ENCODE assay signal across 18 cellular contexts in the genomic region with DNA sequence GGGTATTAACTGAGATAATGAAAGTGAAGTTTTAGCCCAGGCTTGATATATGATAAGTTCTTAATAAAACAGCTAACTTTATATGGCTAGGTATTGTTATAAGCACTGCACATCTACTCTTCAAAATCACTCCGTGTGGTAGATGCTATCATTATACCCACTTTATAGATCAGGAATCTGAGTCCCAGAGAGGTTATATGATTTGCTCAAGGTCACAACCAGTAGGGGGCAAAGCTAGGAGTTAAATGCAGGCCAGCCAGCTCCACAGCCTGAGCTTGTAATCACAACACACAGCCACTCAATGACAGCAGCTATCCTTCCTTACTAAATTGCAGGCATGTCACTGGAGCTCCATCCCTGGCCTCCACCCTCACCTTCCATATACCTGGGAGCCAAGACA.
A peak's percentile ranks its signal among the peaks of the same experiment; 100 is the strongest.
DNase-seq lines count a peak whose midpoint lies in the region; ATAC-seq, FAIRE-seq and TF ChIP-seq lines count a peak whose summit lies in the region.
"Had no signal": no experiment of that assay in that cellular context is flagged by ENCODE, and none has a peak within 500 bp of the region (broad histone marks: within the 10 kb centered on the region; RNA-seq: fewer than 3 reads in every experiment).

No MANE protein-coding gene starts in this region.

- TF ChIP-seq CTCF in A549 (IDR thresholded peaks at IDR 0.05), result no peak
- TF ChIP-seq CTCF in GM12873 (IDR thresholded peaks at IDR 0.05; ENCODE audit: insufficient read depth, low read depth, low read length, missing control alignments), result peak; percentile 43
- TF ChIP-seq CTCF in endodermal cell (conservative IDR thresholded peaks at IDR 0.05), result peak; percentile 51

- POLR2A ChIA-PET in A549 (lab: Yijun Ruan, JAX), result no interaction called here

- peaks cover 1% of the 10 kb centered on the region for H3K4me1 Mint-ChIP-seq in endodermal cell
- H3K4me1 Mint-ChIP-seq in activated T-helper 1 cell treated with anti-CD3 and anti-CD28 coated beads, Interleukin-12 subunit alpha, Interleukin-12 subunit beta, Interleukin-2, Interleukin-4 antibody, amounts not matched to agents 30 ng/mL and 10 ng/mL and 1 ng/mL, durations not matched to agents 14 hours and 24 hours and 36 hours (ENCODE audit: low read depth), result no peaks in the 10 kb centered on the region

- ATAC-seq in A549, result no peak

- no peak for TF ChIP-seq RAD21 in A549 (conservative IDR thresholded peaks at IDR 0.05 in 1 of 2, IDR thresholded peaks at IDR 0.05 in 1 of 2)

- no peak for TF ChIP-seq POLR2A in A549 (IDR thresholded peaks at IDR 0.05; ENCODE audit: low read length)

- no peaks in the 10 kb centered on the region for H3K9me3 Mint-ChIP-seq in endodermal cell
- H3K9me3 Mint-ChIP-seq in activated T-helper 1 cell treated with anti-CD3 and anti-CD28 coated beads, Interleukin-12 subunit alpha, Interleukin-12 subunit beta, Interleukin-2, Interleukin-4 antibody, amounts not matched to agents 30 ng/mL and 10 ng/mL and 1 ng/mL, durations not matched to agents 14 hours and 24 hours and 36 hours, result peaks cover 5% of the 10 kb centered on the region

- H3K36me3 Mint-ChIP-seq in endodermal cell (ENCODE audit: low read depth), result no peaks in the 10 kb centered on the region
- H3K36me3 Mint-ChIP-seq in activated T-helper 1 cell treated with anti-CD3 and anti-CD28 coated beads, Interleukin-12 subunit alpha, Interleukin-12 subunit beta, Interleukin-2, Interleukin-4 antibody, amounts not matched to agents 30 ng/mL and 10 ng/mL and 1 ng/mL, durations not matched to agents 14 hours and 24 hours and 36 hours (ENCODE audit: low read depth), result no peaks in the 10 kb centered on the region
- H3K36me3 Mint-ChIP-seq: CD4-positive, alpha-beta memory T cell had no signal

- H3K9ac ChIP-seq in endodermal cell (ENCODE audit: extremely low read depth, low read length, poor library complexity, severe bottlenecking), result no peak overlapping the region

- no peak for TF ChIP-seq EP300 in A549 (IDR thresholded peaks at IDR 0.05)

- peaks cover 4% of the 10 kb centered on the region for H3K27me3 Mint-ChIP-seq in endodermal cell (ENCODE audit: insufficient read depth)
- peaks cover 8% of the 10 kb centered on the region for H3K27me3 Mint-ChIP-seq in activated T-helper 1 cell treated with anti-CD3 and anti-CD28 coated beads, Interleukin-12 subunit alpha, Interleukin-12 subunit beta, Interleukin-2, Interleukin-4 antibody, amounts not matched to agents 30 ng/mL and 10 ng/mL and 1 ng/mL, durations not matched to agents 14 hours and 24 hours and 36 hours (ENCODE audit: insufficient read depth)

- H3K4me3 ChIP-seq in A549 (no peak overlapping the region), endodermal cell (ENCODE audit: low read length) (no peak overlapping the region), HAP-1 (no peak overlapping the region)

- H3K27ac Mint-ChIP-seq in endodermal cell, result no peak overlapping the region
- no peak overlapping the region for H3K27ac Mint-ChIP-seq in activated T-helper 1 cell treated with anti-CD3 and anti-CD28 coated beads, Interleukin-12 subunit alpha, Interleukin-12 subunit beta, Interleukin-2, Interleukin-4 antibody, amounts not matched to agents 30 ng/mL and 10 ng/mL and 1 ng/mL, durations not matched to agents 14 hours and 24 hours and 36 hours
- H3K27ac Mint-ChIP-seq: CD4-positive, alpha-beta memory T cell had no signal

- H3K4me3 Mint-ChIP-seq in endodermal cell, result no peak overlapping the region
- H3K4me3 Mint-ChIP-seq in activated T-helper 1 cell treated with anti-CD3 and anti-CD28 coated beads, Interleukin-12 subunit alpha, Interleukin-12 subunit beta, Interleukin-2, Interleukin-4 antibody, amounts not matched to agents 30 ng/mL and 10 ng/mL and 1 ng/mL, durations not matched to agents 14 hours and 24 hours and 36 hours, result no peak overlapping the region
- H3K4me3 Mint-ChIP-seq: CD4-positive, alpha-beta memory T cell had no signal

- intact Hi-C loops in activated T-helper 1 cell treated with anti-CD3 and anti-CD28 coated beads, Interleukin-12 subunit alpha, Interleukin-12 subunit beta, Interleukin-2, Interleukin-4 antibody, amounts not matched to agents 30 ng/mL and 10 ng/mL and 1 ng/mL, durations not matched to agents 14 hours and 24 hours and 36 hours (cut with micrococcal nuclease), result no loop called here

- WGBS in A549 (ENCODE audit: missing lambda C conversion rate), result 53% methylated on average over 1 of the region's 1 CpG
- 92% methylated on average over 1 of the region's 1 CpG; no CpG with 5 or more reads in 1 of the 2 experiments for WGBS in endodermal cell (ENCODE audit: insufficient coverage in 1 of 2, insufficient read length in 1 of 2), 2 experiments

- in situ Hi-C loops in HAP-1 (cut with MboI; ENCODE audit: low sequenced_read_pairs), result no loop called here

- no peaks in the 10 kb centered on the region for H3K36me3 ChIP-seq in endodermal cell (ENCODE audit: control insufficient read depth, insufficient read depth, low read length)
- no peaks in the 10 kb centered on the region for H3K36me3 ChIP-seq in HAP-1 (replicated peaks)

- DNase-seq in A549 (ENCODE audit: low read depth in 1 of 2, low spot score in 1 of 2) (no peak), NAMALWA (ENCODE audit: low spot score) (peak; percentile 40), endodermal cell (no peak), HAP-1 (ENCODE audit: low spot score in 2 of 2) (no peak), NCI-H2227 (lab: John Stamatoyannopoulos, UW; ENCODE audit: unreplicated experiment) (no peak)
- DNase-seq in activated T-helper 1 cell treated with anti-CD3 and anti-CD28 coated beads, Interleukin-12 subunit alpha, Interleukin-12 subunit beta, Interleukin-2, Interleukin-4 antibody, amounts not matched to agents 30 ng/mL and 10 ng/mL and 1 ng/mL, durations not matched to agents 14 hours and 24 hours and 36 hours (ENCODE audit: low spot score), result no peak
- DNase-seq: CD4-positive, alpha-beta memory T cell; DMS153; GF-D8; KG1; NCI-H1930; NCI-H446 treated with DMSO at 0.1 percent for 48 hours; NK-92 treated with Interleukin-12 subunit alpha and Interleukin-12 subunit beta, amount 100 ng/mL, for 24 hours; RPMI8226; SHP77 treated with DMSO at 0.1 percent for 48 hours; T-helper 1 cell had no signal

- H3K4me2 ChIP-seq in A549, result no peak overlapping the region

- H3K4me1 ChIP-seq in A549 (0 out of 3 replicates have a peak, but pooled peaks cover 4% of the 10 kb centered on the region), endodermal cell (ENCODE audit: control insufficient read depth, insufficient read depth, low read length) (no peaks in the 10 kb centered on the region), HAP-1 (no peaks in the 10 kb centered on the region)

- H3K27ac ChIP-seq in A549 (no peak overlapping the region), endodermal cell (ENCODE audit: low read depth, low read length) (no peak overlapping the region)

- H3K9me3 ChIP-seq in A549 (no peaks in the 10 kb centered on the region), endodermal cell (ENCODE audit: control insufficient read depth, low read length) (no peaks in the 10 kb centered on the region), HAP-1 (no peaks in the 10 kb centered on the region)

- CTCF ChIA-PET in A549 (lab: Yijun Ruan, JAX), result interaction anchor here (1.4 to 2.2 kb wide), 5 partner anchors 7 to 416 kb away, joined by 4 to 10 read pairs (median 5); no protein-coding TSS in a partner anchor

- H3K27me3 ChIP-seq in endodermal cell (ENCODE audit: control insufficient read depth, insufficient read depth, low read length, poor library complexity, severe bottlenecking), result no peaks in the 10 kb centered on the region
- peaks cover 3% of the 10 kb centered on the region; the same call in 1 of the 2 replicates for H3K27me3 ChIP-seq in HAP-1 (ENCODE audit: low read depth)

- FAIRE-seq in A549 (lab: Jason Lieb, UNC), result no peak
- FAIRE-seq: A204.1 had no signal

TF ChIP-seq in A549, 52 proteins besides CTCF, POLR2A, EP300 and RAD21:
- TF ChIP-seq FOSL2 (IDR thresholded peaks at IDR 0.05) (no peak), FOSL2 (CRISPR knock-in tag; IDR thresholded peaks at IDR 0.05) (no peak), ESRRA (IDR thresholded peaks at IDR 0.05; ENCODE audit: borderline replicate concordance, low read length) (peak; percentile 76; the same call in 1 of the 2 replicates)
